ENCODE assay signal across 1 cellular context in the genomic region with DNA sequence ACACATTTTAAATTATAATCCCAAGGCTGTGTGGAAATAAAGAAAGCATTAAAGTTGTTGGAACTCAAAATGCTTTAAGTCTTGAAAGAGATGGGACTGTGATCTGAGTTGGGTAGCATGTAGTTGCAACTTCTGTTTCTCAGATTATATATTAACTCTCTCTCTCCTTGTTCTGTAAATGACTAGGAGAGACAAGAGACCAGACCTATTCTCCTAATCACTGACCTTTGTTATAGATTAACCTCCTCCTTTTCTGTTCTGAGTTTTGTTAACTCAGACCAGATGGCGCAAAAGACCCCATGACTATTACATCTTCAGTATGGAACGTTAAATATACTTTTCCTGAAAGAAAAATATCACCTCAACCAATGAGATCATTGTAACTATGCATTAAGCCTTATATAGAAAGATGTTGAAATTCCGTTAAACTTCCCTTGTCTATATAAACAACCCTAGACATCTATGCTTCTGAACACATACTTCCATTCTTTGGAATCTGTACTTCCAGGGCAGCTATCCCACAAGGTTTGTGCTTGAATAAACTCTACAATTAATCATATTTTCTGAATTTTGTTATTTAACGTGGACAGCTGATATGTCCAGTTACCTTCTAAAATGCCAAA.
TF ChIP-seq lines count a peak whose summit lies in the region.

No MANE protein-coding gene starts in this region.

TF ChIP-seq in HepG2, 621 proteins besides CTCF, POLR2A, EP300 and RAD21 (continued from another document and continues in another):
- TF ChIP-seq, protein P1, sequence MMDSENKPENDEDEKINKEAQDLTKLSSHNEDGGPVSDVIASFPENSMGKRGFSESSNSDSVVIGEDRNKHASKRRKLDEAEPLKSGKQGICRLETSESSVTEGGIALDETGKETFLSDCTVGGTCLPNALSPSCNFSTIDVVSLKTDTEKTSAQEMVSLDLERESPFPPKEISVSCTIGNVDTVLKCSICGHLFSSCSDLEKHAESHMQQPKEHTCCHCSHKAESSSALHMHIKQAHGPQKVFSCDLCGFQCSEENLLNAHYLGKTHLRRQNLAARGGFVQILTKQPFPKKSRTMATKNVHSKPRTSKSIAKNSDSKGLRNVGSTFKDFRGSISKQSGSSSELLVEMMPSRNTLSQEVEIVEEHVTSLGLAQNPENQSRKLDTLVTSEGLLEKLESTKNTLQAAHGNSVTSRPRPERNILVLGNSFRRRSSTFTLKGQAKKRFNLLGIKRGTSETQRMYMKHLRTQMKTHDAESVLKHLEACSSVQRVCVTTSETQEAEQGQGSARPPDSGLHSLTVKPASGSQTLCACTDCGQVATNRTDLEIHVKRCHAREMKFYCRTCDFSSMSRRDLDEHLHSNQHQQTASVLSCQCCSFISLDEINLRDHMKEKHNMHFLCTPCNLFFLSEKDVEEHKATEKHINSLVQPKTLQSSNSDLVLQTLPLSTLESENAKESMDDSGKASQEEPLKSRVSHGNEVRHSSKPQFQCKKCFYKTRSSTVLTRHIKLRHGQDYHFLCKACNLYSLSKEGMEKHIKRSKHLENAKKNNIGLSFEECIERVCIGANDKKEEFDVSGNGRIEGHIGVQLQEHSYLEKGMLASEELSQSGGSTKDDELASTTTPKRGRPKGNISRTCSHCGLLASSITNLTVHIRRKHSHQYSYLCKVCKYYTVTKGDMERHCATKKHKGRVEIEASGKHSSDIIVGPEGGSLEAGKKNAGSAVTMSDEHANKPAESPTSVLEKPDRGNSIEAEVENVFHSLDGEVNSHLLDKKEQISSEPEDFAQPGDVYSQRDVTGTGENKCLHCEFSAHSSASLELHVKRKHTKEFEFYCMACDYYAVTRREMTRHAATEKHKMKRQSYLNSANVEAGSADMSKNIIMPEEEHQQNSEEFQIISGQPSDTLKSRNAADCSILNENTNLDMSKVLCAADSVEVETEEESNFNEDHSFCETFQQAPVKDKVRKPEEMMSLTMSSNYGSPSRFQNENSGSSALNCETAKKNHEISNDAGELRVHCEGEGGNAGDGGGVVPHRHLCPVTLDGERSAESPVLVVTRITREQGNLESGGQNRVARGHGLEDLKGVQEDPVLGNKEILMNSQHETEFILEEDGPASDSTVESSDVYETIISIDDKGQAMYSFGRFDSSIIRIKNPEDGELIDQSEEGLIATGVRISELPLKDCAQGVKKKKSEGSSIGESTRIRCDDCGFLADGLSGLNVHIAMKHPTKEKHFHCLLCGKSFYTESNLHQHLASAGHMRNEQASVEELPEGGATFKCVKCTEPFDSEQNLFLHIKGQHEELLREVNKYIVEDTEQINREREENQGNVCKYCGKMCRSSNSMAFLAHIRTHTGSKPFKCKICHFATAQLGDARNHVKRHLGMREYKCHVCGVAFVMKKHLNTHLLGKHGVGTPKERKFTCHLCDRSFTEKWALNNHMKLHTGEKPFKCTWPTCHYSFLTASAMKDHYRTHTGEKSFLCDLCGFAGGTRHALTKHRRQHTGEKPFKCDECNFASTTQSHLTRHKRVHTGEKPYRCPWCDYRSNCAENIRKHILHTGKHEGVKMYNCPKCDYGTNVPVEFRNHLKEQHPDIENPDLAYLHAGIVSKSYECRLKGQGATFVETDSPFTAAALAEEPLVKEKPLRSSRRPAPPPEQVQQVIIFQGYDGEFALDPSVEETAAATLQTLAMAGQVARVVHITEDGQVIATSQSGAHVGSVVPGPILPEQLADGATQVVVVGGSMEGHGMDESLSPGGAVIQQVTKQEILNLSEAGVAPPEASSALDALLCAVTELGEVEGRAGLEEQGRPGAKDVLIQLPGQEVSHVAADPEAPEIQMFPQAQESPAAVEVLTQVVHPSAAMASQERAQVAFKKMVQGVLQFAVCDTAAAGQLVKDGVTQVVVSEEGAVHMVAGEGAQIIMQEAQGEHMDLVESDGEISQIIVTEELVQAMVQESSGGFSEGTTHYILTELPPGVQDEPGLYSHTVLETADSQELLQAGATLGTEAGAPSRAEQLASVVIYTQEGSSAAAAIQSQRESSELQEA (CRISPR knock-in tag; IDR thresholded peaks at IDR 0.05; ENCODE audit: not compliant biosample characterization): no peak
- TF ChIP-seq, protein P2, sequence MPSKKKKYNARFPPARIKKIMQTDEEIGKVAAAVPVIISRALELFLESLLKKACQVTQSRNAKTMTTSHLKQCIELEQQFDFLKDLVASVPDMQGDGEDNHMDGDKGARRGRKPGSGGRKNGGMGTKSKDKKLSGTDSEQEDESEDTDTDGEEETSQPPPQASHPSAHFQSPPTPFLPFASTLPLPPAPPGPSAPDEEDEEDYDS (CRISPR knock-in tag; IDR thresholded peaks at IDR 0.05): peak; percentile 99
- no peak for TF ChIP-seq TCF12 (IDR thresholded peaks at IDR 0.05)
- 0 out of 2 replicates have a peak, but pooled peaks have one; percentile 21 for TF ChIP-seq TCF12 (CRISPR knock-in tag; IDR thresholded peaks at IDR 0.05)
- TF ChIP-seq PHF5A (CRISPR knock-in tag; IDR thresholded peaks at IDR 0.05; ENCODE audit: low read depth, unreplicated experiment): peak; percentile 62
- TF ChIP-seq, protein P3, sequence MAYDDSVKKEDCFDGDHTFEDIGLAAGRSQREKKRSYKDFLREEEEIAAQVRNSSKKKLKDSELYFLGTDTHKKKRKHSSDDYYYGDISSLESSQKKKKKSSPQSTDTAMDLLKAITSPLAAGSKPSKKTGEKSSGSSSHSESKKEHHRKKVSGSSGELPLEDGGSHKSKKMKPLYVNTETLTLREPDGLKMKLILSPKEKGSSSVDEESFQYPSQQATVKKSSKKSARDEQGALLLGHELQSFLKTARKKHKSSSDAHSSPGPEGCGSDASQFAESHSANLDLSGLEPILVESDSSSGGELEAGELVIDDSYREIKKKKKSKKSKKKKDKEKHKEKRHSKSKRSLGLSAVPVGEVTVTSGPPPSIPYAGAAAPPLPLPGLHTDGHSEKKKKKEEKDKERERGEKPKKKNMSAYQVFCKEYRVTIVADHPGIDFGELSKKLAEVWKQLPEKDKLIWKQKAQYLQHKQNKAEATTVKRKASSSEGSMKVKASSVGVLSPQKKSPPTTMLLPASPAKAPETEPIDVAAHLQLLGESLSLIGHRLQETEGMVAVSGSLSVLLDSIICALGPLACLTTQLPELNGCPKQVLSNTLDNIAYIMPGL (CRISPR knock-in tag; IDR thresholded peaks at IDR 0.05; ENCODE audit: borderline replicate concordance in 1 of 2, low read depth in 1 of 2): peak; percentile 15 to 56; a peak in 1 of 4 replicates
- TF ChIP-seq BRD4 (CRISPR knock-in tag; IDR thresholded peaks at IDR 0.05): no peak
- TF ChIP-seq FIP1L1 (IDR thresholded peaks at IDR 0.05; ENCODE audit: borderline replicate concordance, insufficient read depth, low read depth, low read length): no peak
- TF ChIP-seq SP140L (CRISPR knock-in tag; IDR thresholded peaks at IDR 0.05; ENCODE audit: borderline replicate concordance): no peak; the same call in 1 of the 2 replicates
- TF ChIP-seq ZNF7 (CRISPR knock-in tag; IDR thresholded peaks at IDR 0.05): no peak
- TF ChIP-seq, protein P4, sequence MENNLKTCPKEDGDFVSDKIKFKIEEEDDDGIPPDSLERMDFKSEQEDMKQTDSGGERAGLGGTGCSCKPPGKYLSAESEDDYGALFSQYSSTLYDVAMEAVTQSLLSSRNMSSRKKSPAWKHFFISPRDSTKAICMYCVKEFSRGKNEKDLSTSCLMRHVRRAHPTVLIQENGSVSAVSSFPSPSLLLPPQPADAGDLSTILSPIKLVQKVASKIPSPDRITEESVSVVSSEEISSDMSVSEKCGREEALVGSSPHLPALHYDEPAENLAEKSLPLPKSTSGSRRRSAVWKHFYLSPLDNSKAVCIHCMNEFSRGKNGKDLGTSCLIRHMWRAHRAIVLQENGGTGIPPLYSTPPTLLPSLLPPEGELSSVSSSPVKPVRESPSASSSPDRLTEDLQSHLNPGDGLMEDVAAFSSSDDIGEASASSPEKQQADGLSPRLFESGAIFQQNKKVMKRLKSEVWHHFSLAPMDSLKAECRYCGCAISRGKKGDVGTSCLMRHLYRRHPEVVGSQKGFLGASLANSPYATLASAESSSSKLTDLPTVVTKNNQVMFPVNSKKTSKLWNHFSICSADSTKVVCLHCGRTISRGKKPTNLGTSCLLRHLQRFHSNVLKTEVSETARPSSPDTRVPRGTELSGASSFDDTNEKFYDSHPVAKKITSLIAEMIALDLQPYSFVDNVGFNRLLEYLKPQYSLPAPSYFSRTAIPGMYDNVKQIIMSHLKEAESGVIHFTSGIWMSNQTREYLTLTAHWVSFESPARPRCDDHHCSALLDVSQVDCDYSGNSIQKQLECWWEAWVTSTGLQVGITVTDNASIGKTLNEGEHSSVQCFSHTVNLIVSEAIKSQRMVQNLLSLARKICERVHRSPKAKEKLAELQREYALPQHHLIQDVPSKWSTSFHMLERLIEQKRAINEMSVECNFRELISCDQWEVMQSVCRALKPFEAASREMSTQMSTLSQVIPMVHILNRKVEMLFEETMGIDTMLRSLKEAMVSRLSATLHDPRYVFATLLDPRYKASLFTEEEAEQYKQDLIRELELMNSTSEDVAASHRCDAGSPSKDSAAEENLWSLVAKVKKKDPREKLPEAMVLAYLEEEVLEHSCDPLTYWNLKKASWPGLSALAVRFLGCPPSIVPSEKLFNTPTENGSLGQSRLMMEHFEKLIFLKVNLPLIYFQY (CRISPR knock-in tag; IDR thresholded peaks at IDR 0.05; ENCODE audit: borderline replicate concordance): 0 out of 2 replicates have a peak, but pooled peaks have one; percentile 33
- no peak for TF ChIP-seq BORCS8-MEF2B (CRISPR knock-in tag; IDR thresholded peaks at IDR 0.05)
- TF ChIP-seq, protein P5, sequence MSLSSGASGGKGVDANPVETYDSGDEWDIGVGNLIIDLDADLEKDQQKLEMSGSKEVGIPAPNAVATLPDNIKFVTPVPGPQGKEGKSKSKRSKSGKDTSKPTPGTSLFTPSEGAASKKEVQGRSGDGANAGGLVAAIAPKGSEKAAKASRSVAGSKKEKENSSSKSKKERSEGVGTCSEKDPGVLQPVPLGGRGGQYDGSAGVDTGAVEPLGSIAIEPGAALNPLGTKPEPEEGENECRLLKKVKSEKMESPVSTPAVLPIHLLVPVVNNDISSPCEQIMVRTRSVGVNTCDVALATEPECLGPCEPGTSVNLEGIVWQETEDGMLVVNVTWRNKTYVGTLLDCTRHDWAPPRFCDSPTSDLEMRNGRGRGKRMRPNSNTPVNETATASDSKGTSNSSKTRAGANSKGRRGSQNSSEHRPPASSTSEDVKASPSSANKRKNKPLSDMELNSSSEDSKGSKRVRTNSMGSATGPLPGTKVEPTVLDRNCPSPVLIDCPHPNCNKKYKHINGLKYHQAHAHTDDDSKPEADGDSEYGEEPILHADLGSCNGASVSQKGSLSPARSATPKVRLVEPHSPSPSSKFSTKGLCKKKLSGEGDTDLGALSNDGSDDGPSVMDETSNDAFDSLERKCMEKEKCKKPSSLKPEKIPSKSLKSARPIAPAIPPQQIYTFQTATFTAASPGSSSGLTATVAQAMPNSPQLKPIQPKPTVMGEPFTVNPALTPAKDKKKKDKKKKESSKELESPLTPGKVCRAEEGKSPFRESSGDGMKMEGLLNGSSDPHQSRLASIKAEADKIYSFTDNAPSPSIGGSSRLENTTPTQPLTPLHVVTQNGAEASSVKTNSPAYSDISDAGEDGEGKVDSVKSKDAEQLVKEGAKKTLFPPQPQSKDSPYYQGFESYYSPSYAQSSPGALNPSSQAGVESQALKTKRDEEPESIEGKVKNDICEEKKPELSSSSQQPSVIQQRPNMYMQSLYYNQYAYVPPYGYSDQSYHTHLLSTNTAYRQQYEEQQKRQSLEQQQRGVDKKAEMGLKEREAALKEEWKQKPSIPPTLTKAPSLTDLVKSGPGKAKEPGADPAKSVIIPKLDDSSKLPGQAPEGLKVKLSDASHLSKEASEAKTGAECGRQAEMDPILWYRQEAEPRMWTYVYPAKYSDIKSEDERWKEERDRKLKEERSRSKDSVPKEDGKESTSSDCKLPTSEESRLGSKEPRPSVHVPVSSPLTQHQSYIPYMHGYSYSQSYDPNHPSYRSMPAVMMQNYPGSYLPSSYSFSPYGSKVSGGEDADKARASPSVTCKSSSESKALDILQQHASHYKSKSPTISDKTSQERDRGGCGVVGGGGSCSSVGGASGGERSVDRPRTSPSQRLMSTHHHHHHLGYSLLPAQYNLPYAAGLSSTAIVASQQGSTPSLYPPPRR (CRISPR knock-in tag; IDR thresholded peaks at IDR 0.05; ENCODE audit: borderline replicate concordance): peak; percentile 78; the same call in 1 of the 2 replicates
- no peak for TF ChIP-seq ZNF451 (CRISPR knock-in tag; IDR thresholded peaks at IDR 0.05)
- no peak for TF ChIP-seq ZNF781 (CRISPR knock-in tag; IDR thresholded peaks at IDR 0.05; ENCODE audit: borderline replicate concordance, not compliant biosample characterization)
- TF ChIP-seq ZNF264 (CRISPR knock-in tag; IDR thresholded peaks at IDR 0.05): 0 out of 2 replicates have a peak, but pooled peaks have one; percentile 26
- TF ChIP-seq, protein P6, sequence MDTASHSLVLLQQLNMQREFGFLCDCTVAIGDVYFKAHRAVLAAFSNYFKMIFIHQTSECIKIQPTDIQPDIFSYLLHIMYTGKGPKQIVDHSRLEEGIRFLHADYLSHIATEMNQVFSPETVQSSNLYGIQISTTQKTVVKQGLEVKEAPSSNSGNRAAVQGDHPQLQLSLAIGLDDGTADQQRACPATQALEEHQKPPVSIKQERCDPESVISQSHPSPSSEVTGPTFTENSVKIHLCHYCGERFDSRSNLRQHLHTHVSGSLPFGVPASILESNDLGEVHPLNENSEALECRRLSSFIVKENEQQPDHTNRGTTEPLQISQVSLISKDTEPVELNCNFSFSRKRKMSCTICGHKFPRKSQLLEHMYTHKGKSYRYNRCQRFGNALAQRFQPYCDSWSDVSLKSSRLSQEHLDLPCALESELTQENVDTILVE (CRISPR knock-in tag; IDR thresholded peaks at IDR 0.05): no peak
- peak; percentile 77 for TF ChIP-seq ZNF652 (CRISPR knock-in tag; IDR thresholded peaks at IDR 0.05; ENCODE audit: borderline replicate concordance, low read depth)
- no peak for TF ChIP-seq NCOA5 (CRISPR knock-in tag; IDR thresholded peaks at IDR 0.05)
- TF ChIP-seq, protein P7, sequence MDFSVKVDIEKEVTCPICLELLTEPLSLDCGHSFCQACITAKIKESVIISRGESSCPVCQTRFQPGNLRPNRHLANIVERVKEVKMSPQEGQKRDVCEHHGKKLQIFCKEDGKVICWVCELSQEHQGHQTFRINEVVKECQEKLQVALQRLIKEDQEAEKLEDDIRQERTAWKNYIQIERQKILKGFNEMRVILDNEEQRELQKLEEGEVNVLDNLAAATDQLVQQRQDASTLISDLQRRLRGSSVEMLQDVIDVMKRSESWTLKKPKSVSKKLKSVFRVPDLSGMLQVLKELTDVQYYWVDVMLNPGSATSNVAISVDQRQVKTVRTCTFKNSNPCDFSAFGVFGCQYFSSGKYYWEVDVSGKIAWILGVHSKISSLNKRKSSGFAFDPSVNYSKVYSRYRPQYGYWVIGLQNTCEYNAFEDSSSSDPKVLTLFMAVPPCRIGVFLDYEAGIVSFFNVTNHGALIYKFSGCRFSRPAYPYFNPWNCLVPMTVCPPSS (IDR thresholded peaks at IDR 0.05): no peak
- peak; percentile 20 for TF ChIP-seq CBX1 (IDR thresholded peaks at IDR 0.05; ENCODE audit: low read depth)
- TF ChIP-seq GABPA (IDR thresholded peaks at IDR 0.05; ENCODE audit: low read depth, low read length): no peak
- TF ChIP-seq GABPA (CRISPR knock-in tag; IDR thresholded peaks at IDR 0.05; ENCODE audit: low read depth): no peak
